24 cellular contexts compared by ENCODE assay signal in the genomic region with DNA sequence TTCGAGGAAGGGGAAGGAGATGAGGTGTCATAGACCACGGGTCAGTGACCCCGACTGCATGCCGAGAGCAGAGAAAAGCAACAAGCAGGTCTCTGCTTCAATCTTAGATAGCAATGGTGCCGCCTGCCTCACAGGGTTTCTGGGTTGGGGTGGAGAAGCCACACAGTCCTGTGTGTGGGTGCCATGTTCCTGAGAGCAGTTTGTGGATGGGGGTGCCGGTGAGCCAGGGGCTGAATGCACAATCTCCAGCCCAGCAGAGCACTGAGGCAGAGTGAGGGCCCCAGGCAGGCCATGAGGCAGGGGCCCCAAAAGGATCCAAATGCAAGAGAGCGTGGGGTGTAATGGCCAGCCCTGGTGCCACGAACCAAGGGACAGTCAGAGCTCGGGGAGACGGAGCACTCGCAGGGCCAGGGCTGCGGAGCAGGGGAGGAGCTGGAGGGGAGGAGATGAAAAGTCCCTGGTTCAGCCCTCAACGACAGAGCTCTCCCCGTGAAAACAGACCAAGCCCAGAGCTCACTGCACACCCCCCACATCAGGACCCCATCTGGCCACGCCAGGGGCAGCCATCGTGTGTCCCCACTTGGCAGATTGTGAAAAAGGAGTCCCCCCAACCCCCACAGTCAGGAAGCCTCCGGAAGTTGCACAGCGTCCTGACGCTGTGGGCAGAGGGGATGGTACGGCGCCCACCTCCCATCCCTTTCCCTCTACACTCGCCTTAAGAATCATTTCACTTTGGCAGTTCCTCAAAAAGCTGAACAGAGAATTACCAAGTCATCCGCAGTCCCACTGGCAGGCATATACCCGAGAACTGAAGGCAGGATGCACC. TPM values are rescaled to one million over a fixed set of nuclear protein-coding genes. Genes with fewer than 3 reads are reported as not detected.
"Had no signal": no experiment of that assay in that cellular context is flagged by ENCODE, and none has a peak within 500 bp of the region (broad histone marks: within the 10 kb centered on the region; RNA-seq: fewer than 3 reads in every experiment).

No MANE protein-coding gene starts in this region.

- H3K4me1 Mint-ChIP-seq: activated CD4-positive, alpha-beta T cell treated with anti-CD3 and anti-CD28 coated beads, Interleukin-2, amount 10 ng/mL, durations not matched to agents 24 days and 14 days; brain had no signal

- H3K4me1 ChIP-seq: colonic mucosa, sigmoid colon had no signal

- H3K27ac ChIP-seq: colonic mucosa, parathyroid adenoma, sigmoid colon, thyroid gland had no signal

- H3K4me3 ChIP-seq: colonic mucosa, mucosa of descending colon, sigmoid colon, thyroid gland had no signal

- H3K9me3 ChIP-seq: colonic mucosa, mucosa of descending colon, sigmoid colon, thyroid gland had no signal

- ATAC-seq: activated CD8-positive, alpha-beta T cell treated with anti-CD3 and anti-CD28 coated beads for 36 hours; left lobe of liver; mucosa of descending colon; naive thymus-derived CD4-positive, alpha-beta T cell had no signal

- H3K36me3 Mint-ChIP-seq: memory B cell; naive thymus-derived CD4-positive, alpha-beta T cell had no signal

- H3K27ac Mint-ChIP-seq: activated CD4-positive, alpha-beta T cell treated with anti-CD3 and anti-CD28 coated beads, Interleukin-2, amount 10 ng/mL, durations not matched to agents 24 days and 14 days; activated CD8-positive, alpha-beta T cell treated with anti-CD3 and anti-CD28 coated beads for 36 hours; activated T-cell treated with anti-CD3 and anti-CD28 coated beads, Interleukin-2, amount 50 U/mL, for 24 hours; activated T-helper 2 cell treated with anti-CD3 and anti-CD28 coated beads, Interferon-gamma antibody, Interleukin-2, Interleukin-4, amounts not matched to agents 10 μg/mL and 5 μg/mL and 100 μg/mL, durations not matched to agents 14 hours and 24 hours and 36 hours; memory B cell; naive thymus-derived CD4-positive, alpha-beta T cell had no signal

- H3K4me3 Mint-ChIP-seq: activated CD4-positive, alpha-beta T cell treated with anti-CD3 and anti-CD28 coated beads, Interleukin-2, amount 10 ng/mL, durations not matched to agents 24 days and 14 days; activated CD8-positive, alpha-beta T cell treated with anti-CD3 and anti-CD28 coated beads for 36 hours; activated T-cell treated with anti-CD3 and anti-CD28 coated beads, Interleukin-2, amount 50 U/mL, for 24 hours; brain; memory B cell had no signal

- H3K36me3 ChIP-seq: colonic mucosa, sigmoid colon had no signal

- H3K27me3 ChIP-seq: colonic mucosa, thyroid gland had no signal

- H3K27me3 Mint-ChIP-seq: activated CD8-positive, alpha-beta T cell treated with anti-CD3 and anti-CD28 coated beads for 36 hours; activated T-cell treated with anti-CD3 and anti-CD28 coated beads, Interleukin-2, amount 50 U/mL, for 24 hours; brain had no signal

- DNase-seq: activated CD4-positive, alpha-beta T cell treated with anti-CD3 and anti-CD28 coated beads, Interleukin-2, amount 10 ng/mL, durations not matched to agents 24 days and 14 days; activated CD4-positive, CD25-positive, alpha-beta regulatory T cell; activated CD8-positive, alpha-beta T cell treated with anti-CD3 and anti-CD28 coated beads for 36 hours; activated naive CD4-positive, alpha-beta T cell treated with Interleukin-2 at 50 U/mL for 16 hours; activated T-cell treated with anti-CD3 and anti-CD28 coated beads, Interleukin-2, amount 50 U/mL, for 24 hours; anterior cingulate cortex; caudate nucleus; colonic mucosa; erythroblast; foreskin melanocyte; glutamatergic neuron; hypothalamus; islet precursor cell; naive thymus-derived CD4-positive, alpha-beta T cell; sigmoid colon; stimulated activated naive CD4-positive, alpha-beta T cell treated with Interleukin-2 at 50 U/mL for 16 hours; T-helper 9 cell; thyroid gland had no signal

RNA-seq across cellular contexts. Expression of a gene that starts 19.9 kb away (rescaled TPM):
- total RNA-seq: activated CD4-positive, alpha-beta T cell treated with anti-CD3 and anti-CD28 coated beads, Interleukin-2, amount 10 ng/mL, durations not matched to agents 24 days and 14 days; activated T-helper 2 cell treated with anti-CD3 and anti-CD28 coated beads, Interferon-gamma antibody, Interleukin-2, Interleukin-4, amounts not matched to agents 10 μg/mL and 5 μg/mL and 100 μg/mL, durations not matched to agents 14 hours and 24 hours and 36 hours had no signal

RNA-seq across cellular contexts. Expression of a gene that starts 50.0 kb away (rescaled TPM):
- total RNA-seq: activated CD4-positive, alpha-beta T cell treated with anti-CD3 and anti-CD28 coated beads, Interleukin-2, amount 10 ng/mL, durations not matched to agents 24 days and 14 days; activated T-helper 2 cell treated with anti-CD3 and anti-CD28 coated beads, Interferon-gamma antibody, Interleukin-2, Interleukin-4, amounts not matched to agents 10 μg/mL and 5 μg/mL and 100 μg/mL, durations not matched to agents 14 hours and 24 hours and 36 hours; colonic mucosa; left lobe of liver had no signal
